Comparison of ENCODE assay signal across 26 cellular contexts in genomic region chr2:128874608-128875007, GRCh38.
"Had no signal": no experiment of that assay in that cellular context is flagged by ENCODE, and none has a peak within 500 bp of the region (broad histone marks: within the 10 kb centered on the region; RNA-seq: fewer than 3 reads in every experiment).

No MANE protein-coding gene starts in this region.

- H3K4me3 ChIP-seq: stomach, suprapubic skin, testis, thoracic aorta, thyroid gland, tibial artery, tibial nerve, transverse colon, upper lobe of left lung, upper lobe of right lung, uterus, vagina had no signal

- H3K9me3 ChIP-seq: stomach, suprapubic skin, testis, thoracic aorta, thyroid gland, tibial artery, transverse colon, upper lobe of left lung, upper lobe of right lung, uterus, vagina had no signal

- H3K27ac ChIP-seq: stomach, suprapubic skin, testis, thoracic aorta, thyroid gland, tibial artery, tibial nerve, transverse colon, upper lobe of left lung, upper lobe of right lung, uterus, vagina had no signal

- H3K4me1 ChIP-seq: stomach, suprapubic skin, testis, thyroid gland, tibial artery, tibial nerve, transverse colon, upper lobe of left lung, upper lobe of right lung, uterus, vagina had no signal

- ATAC-seq: stimulated activated effector memory CD8-positive, alpha-beta T cell treated with anti-CD3 and anti-CD28 coated beads, Interleukin-12 subunit alpha, Interleukin-12 subunit beta, amount 100 ng/mL, for 72 hours; stimulated activated memory B cell treated with anti-CD40 and anti-IgM and Interleukin-4, amounts not matched to agents 10 μg/mL and 1 μg/mL and 100 μg/mL, for 72 hours; stimulated activated naive B cell treated with anti-CD40 and anti-IgM and Interleukin-4, amounts not matched to agents 10 μg/mL and 1 μg/mL and 100 μg/mL, for 72 hours; stimulated activated naive CD8-positive, alpha-beta T cell treated with anti-CD3 and anti-CD28 coated beads, Interleukin-15, amount 100 ng/mL, for 72 hours; stimulated activated naive CD8-positive, alpha-beta T cell treated with anti-CD3 and anti-CD28 coated beads, Interleukin-15, Interleukin-2, amounts not matched to agents 100 U/mL and 50 U/mL, for 24 hours; upper lobe of right lung had no signal

- DNase-seq: stimulated activated CD4-positive, alpha-beta T cell treated with anti-CD3 and anti-CD28 coated beads, Interleukin-2, amount 100 ng/mL, for 48 hours; stimulated activated CD4-positive, alpha-beta T cell treated with anti-CD3 and anti-CD28 coated beads, Interleukin-4, amount 100 ng/mL, for 1 hour; stimulated activated CD4-positive, alpha-beta T cell treated with anti-CD3 and anti-CD28 coated beads, Interleukin-4, amount 100 ng/mL, for 24 hours; stimulated activated CD4-positive, alpha-beta T cell treated with anti-CD3 and anti-CD28 coated beads, Interleukin-4, amount 100 ng/mL, for 4 hours; stimulated activated CD8-positive, alpha-beta memory T cell treated with anti-CD3 and anti-CD28 coated beads, Interleukin-4, amount 100 ng/mL, for 48 hours; stimulated activated naive B cell treated with anti-CD40 and anti-IgM and Interleukin-4, amounts not matched to agents 10 μg/mL and 1 μg/mL and 100 μg/mL, for 72 hours; stimulated activated naive CD4-positive, alpha-beta T cell; stimulated activated naive CD4-positive, alpha-beta T cell treated with Interleukin-2 at 50 U/mL for 16 hours; stimulated activated naive CD8-positive, alpha-beta T cell treated with anti-CD3 and anti-CD28 coated beads, Interleukin-15, amount 100 ng/mL, for 72 hours; stimulated activated naive CD8-positive, alpha-beta T cell treated with anti-CD3 and anti-CD28 coated beads, Interleukin-15, Interleukin-2, amounts not matched to agents 100 U/mL and 50 U/mL, for 24 hours; stomach; substantia nigra; testis; thyroid gland; tibial artery; transverse colon; trophoblast cell; upper lobe of right lung; uterus had no signal

- H3K36me3 ChIP-seq: stomach, suprapubic skin, thoracic aorta, thyroid gland, tibial artery, tibial nerve, transverse colon, upper lobe of left lung, upper lobe of right lung, uterus, vagina had no signal

- H3K27me3 ChIP-seq: stomach, suprapubic skin, testis, thyroid gland, tibial artery, tibial nerve, transverse colon, upper lobe of left lung, upper lobe of right lung, uterus, vagina had no signal
